ENCODE assay signal across 23 cellular contexts in the genomic region with DNA sequence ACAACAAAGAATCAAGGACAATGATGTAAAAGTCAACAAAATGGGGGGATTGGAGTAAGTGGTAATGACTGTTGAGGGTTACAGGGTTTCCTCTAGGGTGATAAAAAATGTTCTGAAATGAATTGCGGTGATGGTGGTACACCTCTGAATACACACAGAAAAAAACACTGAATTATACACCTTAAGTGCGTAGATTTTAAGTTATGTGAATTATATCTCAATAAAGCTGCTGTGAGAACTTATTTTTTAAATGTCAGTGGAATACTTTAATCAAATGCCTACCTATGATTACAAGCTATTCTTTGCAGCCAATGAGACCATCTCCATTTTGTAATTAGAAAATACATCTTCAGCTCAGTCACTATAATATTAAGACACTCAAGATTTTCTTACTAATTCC. TPM values are rescaled to one million over a fixed set of nuclear protein-coding genes. Genes with fewer than 3 reads are reported as not detected.
DNase-seq lines count a peak whose midpoint lies in the region; ATAC-seq, FAIRE-seq and TF ChIP-seq lines count a peak whose summit lies in the region.
"Had no signal": no experiment of that assay in that cellular context is flagged by ENCODE, and none has a peak within 500 bp of the region (broad histone marks: within the 10 kb centered on the region; RNA-seq: fewer than 3 reads in every experiment).

No MANE protein-coding gene starts in this region.

- H3K27ac ChIP-seq in GM23248 (no peak overlapping the region), Panc1 (ENCODE audit: low read length) (peak overlapping the region; percentile 69), fibroblast of lung (ENCODE audit: insufficient read depth, low read length) (no peak overlapping the region), pancreas (no peak overlapping the region)
- no peak overlapping the region for H3K27ac ChIP-seq in CD4-positive, alpha-beta T cell (ENCODE audit: low read depth, low read length)
- H3K27ac ChIP-seq: SJCRH30 had no signal

- H3K9me2 ChIP-seq in GM23248 (ENCODE audit: insufficient read depth) = no peaks in the 10 kb centered on the region

- no peaks in the 10 kb centered on the region for H3K9me3 ChIP-seq in GM23248 (ENCODE audit: low read depth)
- no peaks in the 10 kb centered on the region for H3K9me3 ChIP-seq in Panc1 (ENCODE audit: control insufficient read depth, insufficient read depth, low read depth, low read length)
- no peaks in the 10 kb centered on the region for H3K9me3 ChIP-seq in fibroblast of lung (ENCODE audit: control insufficient read depth, insufficient read depth, low read depth, low read length)
- no peaks in the 10 kb centered on the region for H3K9me3 ChIP-seq in pancreas
- no peaks in the 10 kb centered on the region for H3K9me3 ChIP-seq in CD4-positive, alpha-beta T cell (ENCODE audit: control insufficient read depth, low read length)
- H3K9me3 ChIP-seq: Caco-2, SJCRH30 had no signal

- intact Hi-C loops in Panc1 (cut with micrococcal nuclease; ENCODE audit: unreplicated experiment) (no loop called here), pancreas (cut with DNase I) (no loop called here)
- intact Hi-C loops in CD4-positive, alpha-beta T cell (cut with DNase I, micrococcal nuclease) = no loop called here

- H3K4me3 ChIP-seq in GM23248 (no peak overlapping the region), Panc1 (ENCODE audit: low read depth in 2 of 2, low read length in 2 of 2) (no peak overlapping the region), fibroblast of lung (replicated peaks in 1 of 4; ENCODE audit: control extremely low read depth in 1 of 4, insufficient read depth in 1 of 4, low read depth in 3 of 4, low read length in 4 of 4) (no peak overlapping the region), pancreas (no peak overlapping the region)
- H3K4me3 ChIP-seq: K562, SJCRH30 had no signal

- 0 out of 2 replicates have a peak overlapping the region, but pooled peaks have one; percentile 15 for H2AFZ ChIP-seq in GM23248
- H2AFZ ChIP-seq in fibroblast of lung (ENCODE audit: low read length) = no peak overlapping the region

- 98% methylated on average over 2 of the region's 2 CpGs for WGBS in GM23248 (ENCODE audit: low coverage in 1 of 2, low lambda C conversion rate in 2 of 2, missing lambda C conversion rate in 2 of 2), 2 experiments
- 95 to 98% methylated on average over 2 of the region's 2 CpGs for WGBS in pancreas, 2 donors

- H3K9ac ChIP-seq in GM23248 (no peak overlapping the region), fibroblast of lung (ENCODE audit: insufficient read depth, low read length) (no peak overlapping the region)

- H3K4me1 ChIP-seq in GM23248 (ENCODE audit: insufficient read depth) (peaks cover 25% of the 10 kb centered on the region), Panc1 (ENCODE audit: control insufficient read depth, insufficient read depth, low read length) (peaks cover 33% of the 10 kb centered on the region), fibroblast of lung (ENCODE audit: control insufficient read depth, extremely low read depth, insufficient read depth, low read length) (peaks cover 24% of the 10 kb centered on the region), pancreas (peaks cover 0 to 20% (median 12%) of the 10 kb centered on the region in 3 donors)

- BruUV-seq in Panc1 (replicated peaks; lab: Mats Ljungman, UMichigan) = no TSS peak

- H3K27me3 ChIP-seq in GM23248 (replicated peaks; ENCODE audit: insufficient read depth) (no peaks in the 10 kb centered on the region), Panc1 (ENCODE audit: control insufficient read depth, insufficient read depth, low read length) (no peaks in the 10 kb centered on the region), fibroblast of lung (ENCODE audit: control insufficient read depth, insufficient read depth, low read length) (no peaks in the 10 kb centered on the region), pancreas (no peaks in the 10 kb centered on the region)
- H3K27me3 ChIP-seq in CD4-positive, alpha-beta T cell (ENCODE audit: control insufficient read depth, insufficient read depth, low read length) = no peaks in the 10 kb centered on the region
- H3K27me3 ChIP-seq: SJCRH30 had no signal

- H3K36me3 ChIP-seq in GM23248 (ENCODE audit: low read depth) (no peaks in the 10 kb centered on the region), Panc1 (ENCODE audit: control insufficient read depth, insufficient read depth, low read length) (no peaks in the 10 kb centered on the region), fibroblast of lung (ENCODE audit: control insufficient read depth, insufficient read depth, low read length) (no peaks in the 10 kb centered on the region), pancreas (no peaks in the 10 kb centered on the region)
- H3K36me3 ChIP-seq: SJCRH30 had no signal

- CTCF ChIA-PET in Panc1 (lab: Charles Lee) = no interaction called here
- CTCF ChIA-PET in CD4-positive, alpha-beta T cell (lab: Charles Lee) = no interaction called here

- H3K4me2 ChIP-seq in GM23248 (ENCODE audit: unreplicated experiment) (peak overlapping the region; percentile 43), fibroblast of lung (ENCODE audit: extremely low read depth, insufficient read depth, low read length) (peak overlapping the region; percentile 40)

- DNase-seq in GM23248 (no peak), Panc1 (ENCODE audit: low read depth, low spot score) (no peak), fibroblast of lung (ENCODE audit: low read depth in 2 of 2) (no peak), pancreas (no peak), KG1 (lab: John Stamatoyannopoulos, UW) (no peak)
- no peak for DNase-seq in CD4-positive, alpha-beta T cell
- DNase-seq: Caco-2; CD4-positive, CD25-positive, alpha-beta regulatory T cell; DMS153; GOT3; MM.1S; NCI-H1048; NCI-H1436 treated with DMSO at 0.1 percent for 48 hours; NCI-H2171; NCI-H345; NCI-H524; NK-92 treated with Interleukin-12 subunit alpha and Interleukin-12 subunit beta, amount 100 ng/mL, for 24 hours; SJCRH30 had no signal

- H4K20me1 ChIP-seq in GM23248 (ENCODE audit: insufficient read depth) = no peaks in the 10 kb centered on the region
- no peaks in the 10 kb centered on the region for H4K20me1 ChIP-seq in fibroblast of lung (ENCODE audit: control insufficient read depth, extremely low read depth, insufficient read depth, low read length)

- no peaks in the 10 kb centered on the region for H3K36me3 Mint-ChIP-seq in CD4-positive, alpha-beta T cell (ENCODE audit: low read depth)
- H3K36me3 Mint-ChIP-seq: CD4-positive, CD25-positive, alpha-beta regulatory T cell had no signal

- H3K27ac Mint-ChIP-seq in CD4-positive, alpha-beta T cell = no peak overlapping the region
- H3K27ac Mint-ChIP-seq: CD4-positive, CD25-positive, alpha-beta regulatory T cell had no signal

- FAIRE-seq in pancreas (lab: Jason Lieb, UNC) = peak; percentile 64
- FAIRE-seq: GM12891, K562, RCC 7860 had no signal

- ATAC-seq in Panc1 (no peak), pancreas (no peak), HG03457 (IDR thresholded peaks at IDR 0.05; ENCODE audit: unreplicated experiment) (no peak), HG03439 (IDR thresholded peaks at IDR 0.05; ENCODE audit: unreplicated experiment) (no peak)
- no peak for ATAC-seq in CD4-positive, alpha-beta T cell (ENCODE audit: poor library complexity)
- ATAC-seq: K562 had no signal

- H3K9me3 Mint-ChIP-seq in CD4-positive, alpha-beta T cell = no peaks in the 10 kb centered on the region

- POLR2A ChIA-PET in Panc1 (lab: Charles Lee) = no interaction called here
- POLR2A ChIA-PET in CD4-positive, alpha-beta T cell (lab: Charles Lee) = no interaction called here

- H3K27me3 Mint-ChIP-seq in CD4-positive, alpha-beta T cell = peaks cover 6% of the 10 kb centered on the region
- H3K27me3 Mint-ChIP-seq: CD4-positive, CD25-positive, alpha-beta regulatory T cell had no signal

- no peak overlapping the region for H3K4me3 Mint-ChIP-seq in CD4-positive, alpha-beta T cell
- H3K4me3 Mint-ChIP-seq: CD4-positive, CD25-positive, alpha-beta regulatory T cell had no signal

- no peaks in the 10 kb centered on the region for H3K4me1 Mint-ChIP-seq in CD4-positive, alpha-beta T cell (ENCODE audit: low read depth)
- H3K4me1 Mint-ChIP-seq: CD4-positive, CD25-positive, alpha-beta regulatory T cell had no signal

- TF ChIP-seq CTCF in Panc1 (IDR thresholded peaks at IDR 0.05) (no peak), fibroblast of lung (conservative IDR thresholded peaks at IDR 0.05 in 1 of 2, IDR thresholded peaks at IDR 0.05 in 1 of 2; ENCODE audit: low read depth in 1 of 2, low read length in 2 of 2) (no peak), pancreas (IDR thresholded peaks at IDR 0.05) (no peak)
- no peak for TF ChIP-seq CTCF in CD4-positive, alpha-beta T cell (IDR thresholded peaks at IDR 0.05)

- no peaks in the 10 kb centered on the region for H3K79me2 ChIP-seq in GM23248 (ENCODE audit: insufficient read depth)
- peaks cover 15% of the 10 kb centered on the region for H3K79me2 ChIP-seq in fibroblast of lung (ENCODE audit: control insufficient read depth, insufficient read depth, low read length)

- peaks cover 11% of the 10 kb centered on the region; the same call in 1 of the 2 replicates for H3F3A ChIP-seq in GM23248 (ENCODE audit: insufficient read depth)

- in situ Hi-C loops in GM23248 (cut with MboI) = no loop called here
- in situ Hi-C loops in Panc1 (cut with HindIII; ENCODE audit: low pct_unique_long_range_greater_than_20kb, low sequenced_read_pairs) = no loop called here

RNA-seq across cellular contexts. Expression of a gene that starts 53.5 kb away (rescaled TPM):
- total RNA-seq in GM23248 (2014; rRNA removed; shearing (Covaris generic)) = 2.1 and 2.4 TPM in 2 replicates
- polyA plus RNA-seq in GM23248 (2016; fragmentation: Nextera tagmentation; extraction: Ambion mirVana) = 1.1 and 1.4 TPM in 2 replicates
- 37.5 TPM for total RNA-seq in Panc1 (2021; ENCODE audit: unreplicated experiment)
- 22.8 TPM for polyA plus RNA-seq in Panc1 (2012; ENCODE audit: insufficient read length)
- 18.0 and 25.3 TPM in 2 replicates for total RNA-seq in fibroblast of lung
- polyA plus RNA-seq in fibroblast of lung = 12.4 and 16.5 TPM in 2 replicates
- polyA plus RNA-seq in fibroblast of lung (2012) = 11.4 and 12.2 TPM in 2 replicates
- polyA minus RNA-seq in fibroblast of lung (ENCODE audit: low replicate concordance) = 7.8 and 16.1 TPM in 2 replicates
- total RNA-seq in pancreas = 10 to 100 TPM in 5 of 6 donors, 1 to 10 TPM in 1; 9.3 to 21.6 (median 11.4) TPM
- 10 to 100 TPM; 13.7 to 14.8 TPM for polyA plus RNA-seq in pancreas
- under 1 TPM in 1 of 2 experiments, not detected in 1; 0.14 TPM for total RNA-seq in CD4-positive, alpha-beta T cell
- polyA plus RNA-seq: CD4-positive, CD25-positive, alpha-beta regulatory T cell had no signal
